In the genomic region with DNA sequence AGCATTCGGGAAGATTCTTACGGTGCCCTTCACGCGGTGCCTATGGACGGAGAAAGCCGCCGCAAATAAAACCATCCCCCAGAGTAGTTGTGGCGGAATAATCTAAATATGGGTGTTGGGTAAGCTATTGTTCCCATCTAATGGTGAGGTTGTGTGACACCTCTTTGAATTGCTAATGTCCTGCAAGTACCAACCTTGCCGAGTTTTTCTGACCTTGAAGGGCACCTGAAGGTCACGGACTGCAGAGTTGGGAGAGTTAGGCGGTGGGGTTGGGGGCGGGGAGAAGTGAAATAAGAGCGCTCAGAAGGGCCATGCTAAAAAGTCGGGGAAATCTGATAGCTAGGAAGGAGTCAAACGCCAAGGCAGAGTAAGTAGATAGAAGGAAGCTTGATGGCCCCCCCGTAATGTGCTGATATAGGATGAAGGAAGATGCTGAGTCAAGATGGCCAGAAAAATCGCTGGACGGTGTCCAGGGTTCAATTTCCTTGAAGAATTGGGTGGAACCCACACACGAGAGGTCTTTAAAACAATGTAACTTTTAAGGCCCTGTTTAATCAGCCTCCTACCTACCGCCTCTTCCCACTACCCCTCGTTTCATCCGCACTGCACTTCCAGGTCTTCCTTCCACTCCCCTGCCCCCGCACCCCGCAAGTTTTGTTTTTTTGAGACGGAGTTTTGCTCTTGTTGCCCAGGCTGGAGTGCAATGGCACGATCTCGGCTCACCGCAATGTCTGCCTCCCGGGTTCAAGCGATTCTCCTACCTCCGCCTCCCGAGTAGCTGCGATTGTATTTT, we compare ENCODE assay signal across 8 cellular contexts. TPM values are rescaled to one million over a fixed set of nuclear protein-coding genes. Genes with fewer than 3 reads are reported as not detected.
DNase-seq lines count a peak whose midpoint lies in the region; ATAC-seq and TF ChIP-seq lines count a peak whose summit lies in the region.

No MANE protein-coding gene starts in this region.

- H3K4me1 ChIP-seq in A673 (ENCODE audit: insufficient read depth, low read length, poor library complexity, severe bottlenecking) (peaks cover 23% of the 10 kb centered on the region), ES-I3 (ENCODE audit: insufficient read depth, low read length) (peaks cover 12% of the 10 kb centered on the region), mesenchymal stem cell (ENCODE audit: control insufficient read depth, insufficient read depth, low read depth, low read length) (peaks cover 4% of the 10 kb centered on the region), thymus (ENCODE audit: control insufficient read depth, insufficient read depth, low read length) (peaks cover 8% of the 10 kb centered on the region)

- H3K4me2 ChIP-seq in mesenchymal stem cell (ENCODE audit: low read length, poor library complexity, severe bottlenecking), result peak overlapping the region; percentile 58

- peak overlapping the region; percentile 46 to 98 for H3K4ac ChIP-seq in mesenchymal stem cell (ENCODE audit: low read depth in 1 of 2, low read length in 2 of 2)

- BruUV-seq in A673 (replicated peaks; lab: Mats Ljungman, UMichigan), result TSS peak; percentile 79

- DNase-seq in A673 (ENCODE audit: low spot score) (peak; percentile 35), SK-MEL-5 (ENCODE audit: low read depth, low spot score) (peak; percentile 48), dermis blood vessel endothelial cell (peak; percentile 35), mesenchymal stem cell (peak; percentile 46), cerebellum (ENCODE audit: low spot score) (no peak)

- H3K9ac ChIP-seq in ES-I3 (ENCODE audit: low read depth, low read length) (peak overlapping the region; percentile 96), mesenchymal stem cell (ENCODE audit: low read length) (peak overlapping the region; percentile 89)

- H3K9me3 ChIP-seq in A673 (ENCODE audit: low read depth, low read length, poor library complexity, severe bottlenecking), result no peaks in the 10 kb centered on the region
- H3K9me3 ChIP-seq in ES-I3 (ENCODE audit: control insufficient read depth, insufficient read depth, low read length), result no peaks in the 10 kb centered on the region
- no peaks in the 10 kb centered on the region for H3K9me3 ChIP-seq in mesenchymal stem cell (ENCODE audit: control insufficient read depth, low read length)
- no peaks in the 10 kb centered on the region for H3K9me3 ChIP-seq in thymus (ENCODE audit: control insufficient read depth)

- no peak overlapping the region for H2AK5ac ChIP-seq in mesenchymal stem cell (ENCODE audit: low read length, severe bottlenecking)

- H3K27ac ChIP-seq in A673 (ENCODE audit: low read depth, low read length, poor library complexity, severe bottlenecking), result peak overlapping the region; percentile 88
- peak overlapping the region; percentile 1 for H3K27ac ChIP-seq in mesenchymal stem cell (ENCODE audit: low read length, poor library complexity, severe bottlenecking)
- peak overlapping the region; percentile 88 for H3K27ac ChIP-seq in thymus (ENCODE audit: low read depth)

- H3K79me1 ChIP-seq in mesenchymal stem cell (replicated peaks; ENCODE audit: low read length, poor library complexity, severe bottlenecking), result peaks cover 10% of the 10 kb centered on the region

- H4K91ac ChIP-seq in mesenchymal stem cell (ENCODE audit: low read length), result peak overlapping the region; percentile 98

- no peaks in the 10 kb centered on the region for H3K27me3 ChIP-seq in A673 (replicated peaks; ENCODE audit: insufficient read depth, low read depth, low read length, poor library complexity)
- no peaks in the 10 kb centered on the region for H3K27me3 ChIP-seq in mesenchymal stem cell (ENCODE audit: control insufficient read depth in 1 of 2, insufficient read depth in 1 of 2, low read length in 2 of 2)
- no peaks in the 10 kb centered on the region for H3K27me3 ChIP-seq in thymus (ENCODE audit: control insufficient read depth, insufficient read depth)

- peak overlapping the region; percentile 93 for H2BK120ac ChIP-seq in mesenchymal stem cell (ENCODE audit: low read depth, low read length)

- H2BK5ac ChIP-seq in mesenchymal stem cell (ENCODE audit: low read depth, low read length, poor library complexity, severe bottlenecking), result no peak overlapping the region

- H3K14ac ChIP-seq in mesenchymal stem cell (ENCODE audit: low read length in 2 of 2), result peak overlapping the region in 1 of 2 experiments; percentile 99

- in situ Hi-C loops in SK-MEL-5 (cut with HindIII; ENCODE audit: low pct_unique_long_range_greater_than_20kb, low sequenced_read_pairs), result no loop called here

- H3K18ac ChIP-seq in mesenchymal stem cell (ENCODE audit: low read depth in 1 of 2, low read length in 2 of 2), result peak overlapping the region; percentile 96 to 100

- peak overlapping the region; percentile 90 for H2AFZ ChIP-seq in mesenchymal stem cell (ENCODE audit: low read depth, low read length)

- TF ChIP-seq CTCF in A673 (conservative IDR thresholded peaks at IDR 0.05; ENCODE audit: low read depth, low read length), result no peak

- H3K23ac ChIP-seq in mesenchymal stem cell (ENCODE audit: low read length in 2 of 2), result peak overlapping the region in 1 of 2 experiments; percentile 98

- H2BK12ac ChIP-seq in mesenchymal stem cell (ENCODE audit: low read length in 2 of 2), result peak overlapping the region in 1 of 2 experiments; percentile 10

- 42% methylated on average over 33 of the region's 33 CpGs for WGBS in mesenchymal stem cell
- WGBS in thymus, result 32% methylated on average over 33 of the region's 33 CpGs

- intact Hi-C loops in A673 (cut with micrococcal nuclease; ENCODE audit: unreplicated experiment), result no loop called here

- peak overlapping the region; percentile 70 for H3K4me3 ChIP-seq in A673 (ENCODE audit: low read depth, low read length, poor library complexity, severe bottlenecking)
- peak overlapping the region; percentile 86 to 97 for H3K4me3 ChIP-seq in mesenchymal stem cell (ENCODE audit: insufficient read depth in 1 of 2, low read depth in 1 of 2, low read length in 2 of 2)
- peak overlapping the region; percentile 96 for H3K4me3 ChIP-seq in thymus (ENCODE audit: low read length)

- ATAC-seq in HG03064 (IDR thresholded peaks at IDR 0.05; ENCODE audit: low read depth, unreplicated experiment), result peak; percentile 16

- CTCF ChIA-PET in A673 (lab: Charles Lee), result no interaction called here

- H3K36me3 ChIP-seq in A673 (ENCODE audit: insufficient read depth, low read length, poor library complexity, severe bottlenecking) (no peaks in the 10 kb centered on the region), ES-I3 (ENCODE audit: insufficient read depth, low read length) (no peaks in the 10 kb centered on the region), mesenchymal stem cell (ENCODE audit: control insufficient read depth in 1 of 2, insufficient read depth in 2 of 2, low read depth in 1 of 2, low read length in 2 of 2) (no peaks in the 10 kb centered on the region), thymus (ENCODE audit: control insufficient read depth, insufficient read depth) (no peaks in the 10 kb centered on the region)

- H2BK15ac ChIP-seq in mesenchymal stem cell (ENCODE audit: low read depth, poor library complexity, severe bottlenecking), result peak overlapping the region; percentile 97

- POLR2A ChIA-PET in A673 (lab: Charles Lee; ENCODE audit: low non-redundant PET), result interaction anchor here (0.6 kb wide), 2 partner anchors 23 to 820 kb away, joined by 4 to 5 read pairs; a partner anchor contains a TSS

- H4K8ac ChIP-seq in mesenchymal stem cell (ENCODE audit: low read length), result peak overlapping the region; percentile 98

RNA-seq across cellular contexts. Expression of a gene that starts 0.6 kb away (rescaled TPM):
- total RNA-seq in A673 (2021), result 10.6 and 15.4 TPM in 2 replicates
- 9.5 and 10.0 TPM in 2 replicates for total RNA-seq in SK-MEL-5 (2014; rRNA removed; shearing (Covaris generic))
- 4.2 and 5.3 TPM in 2 replicates for polyA plus RNA-seq in SK-MEL-5 (2015; cell fraction: cytosol; rRNA removed)
- 94.8 and 119 TPM in 2 replicates for polyA plus RNA-seq in SK-MEL-5 (2015; cell fraction: nucleus; rRNA removed)
- total RNA-seq in dermis blood vessel endothelial cell, result 0.51 and 2.9 TPM in 2 replicates
- 2.8 TPM for polyA plus RNA-seq in mesenchymal stem cell (2013, experiment 1 of 2)
- polyA plus RNA-seq in mesenchymal stem cell (2013, experiment 2 of 2), result 2.2 TPM
- 6.5 TPM for polyA plus RNA-seq in thymus
- 5.0 TPM for total RNA-seq in cerebellum

RNA-seq across cellular contexts. Expression of a gene that starts 0.7 kb away (rescaled TPM):
- 72.8 and 78.7 TPM in 2 replicates for total RNA-seq in A673 (2021)
- 29.0 and 32.3 TPM in 2 replicates for total RNA-seq in SK-MEL-5 (2014; rRNA removed; shearing (Covaris generic))
- 14.7 and 16.8 TPM in 2 replicates for polyA plus RNA-seq in SK-MEL-5 (2015; cell fraction: cytosol; rRNA removed)
- 33.1 and 38.1 TPM in 2 replicates for polyA plus RNA-seq in SK-MEL-5 (2015; cell fraction: nucleus; rRNA removed)
- 14.2 and 15.5 TPM in 2 replicates for total RNA-seq in dermis blood vessel endothelial cell
- polyA plus RNA-seq in mesenchymal stem cell (2013, experiment 1 of 2), result 34.2 TPM
- polyA plus RNA-seq in mesenchymal stem cell (2013, experiment 2 of 2), result 35.0 TPM
- polyA plus RNA-seq in thymus, result 8.5 TPM
- total RNA-seq in cerebellum, result 86.1 TPM

Comparison
In these comparisons a context has a peak if more than half of its experiments do, and no peak if none do; other contexts are left out.
1. H3K27ac ChIP-seq: peak in every context shown above with its lines; median percentile 88 in A673; 88 in thymus; 1 in mesenchymal stem cell.